ENCODE assay signal across 1 cellular context in genomic region chr7:14826426-14826825, GRCh38.
TF ChIP-seq lines count a peak whose summit lies in the region.

No MANE protein-coding gene starts in this region.

TF ChIP-seq in HepG2, 621 proteins besides CTCF, POLR2A, EP300 and RAD21 (continued from another document):
- TF ChIP-seq AHDC1 (CRISPR knock-in tag; IDR thresholded peaks at IDR 0.05; ENCODE audit: borderline replicate concordance) (no peak), MIXL1 (CRISPR knock-in tag; IDR thresholded peaks at IDR 0.05) (no peak)
